Comparison of ENCODE assay signal across 10 cellular contexts in the genomic region with DNA sequence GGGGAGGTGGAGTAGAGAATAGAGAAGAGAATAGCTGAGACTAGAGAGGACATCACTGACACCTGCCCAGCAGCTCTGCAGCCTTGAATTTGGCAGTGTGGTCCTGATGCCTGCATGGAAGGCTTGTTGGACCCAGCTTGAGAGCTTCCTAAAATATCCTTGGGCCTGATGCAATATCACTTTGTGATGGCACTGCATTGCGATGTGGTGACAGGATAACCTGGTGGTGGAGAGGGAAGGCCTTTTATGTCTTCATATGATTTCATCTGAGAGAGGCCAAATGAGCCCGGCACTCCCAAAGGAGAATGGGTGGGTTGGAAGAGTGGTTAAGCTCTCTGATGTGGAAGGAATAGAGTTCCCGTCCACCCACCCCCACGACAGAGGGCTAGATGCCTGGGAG.
A peak's percentile ranks its signal among the peaks of the same experiment; 100 is the strongest.
DNase-seq lines count a peak whose midpoint lies in the region; ATAC-seq, FAIRE-seq and TF ChIP-seq lines count a peak whose summit lies in the region.
"Had no signal": no experiment of that assay in that cellular context is flagged by ENCODE, and none has a peak within 500 bp of the region (broad histone marks: within the 10 kb centered on the region; RNA-seq: fewer than 3 reads in every experiment).

No MANE protein-coding gene starts in this region.

- peak overlapping the region; percentile 100 for H3K27ac Mint-ChIP-seq in nephron progenitor cell

- H3K4me3 Mint-ChIP-seq in nephron progenitor cell, result peak overlapping the region; percentile 55

- peak overlapping the region; percentile 91 for H3K27ac ChIP-seq in KMS-11
- H3K27ac ChIP-seq in cingulate gyrus (ENCODE audit: low read depth, low read length), result peak overlapping the region; percentile 96

- H3K79me2 ChIP-seq in KMS-11 (ENCODE audit: insufficient read depth, low read depth), result no peaks in the 10 kb centered on the region; the same call in 1 of the 2 replicates

- H3K4me3 ChIP-seq in AG09309 (ENCODE audit: control insufficient read depth, low read depth, low read length) (no peak overlapping the region), KMS-11 (IDR thresholded peaks at IDR 0.05; ENCODE audit: insufficient read depth, low read depth, low read length) (no peak overlapping the region)

- peaks cover 82% of the 10 kb centered on the region for H3K4me1 Mint-ChIP-seq in nephron progenitor cell

- peak overlapping the region; percentile 78 for H3K9ac ChIP-seq in KMS-11

- no peak for ATAC-seq in GM19035 (IDR thresholded peaks at IDR 0.05; ENCODE audit: unreplicated experiment)
- no peak for ATAC-seq in GM21526 (IDR thresholded peaks at IDR 0.05; ENCODE audit: low FRiP score, unreplicated experiment)
- ATAC-seq: esophagus mucosa had no signal

- H2AFZ ChIP-seq in KMS-11 (ENCODE audit: low read depth), result peak overlapping the region; percentile 39; the same call in 1 of the 2 replicates

- H4K20me1 ChIP-seq in KMS-11 (ENCODE audit: insufficient read depth), result no peaks in the 10 kb centered on the region

- H3K27me3 ChIP-seq in KMS-11 (ENCODE audit: insufficient read depth, low read depth), result no peaks in the 10 kb centered on the region

- H3K9me3 Mint-ChIP-seq in nephron progenitor cell, result peaks cover 4% of the 10 kb centered on the region

- TF ChIP-seq CTCF in AG09309 (IDR thresholded peaks at IDR 0.05; ENCODE audit: control insufficient read depth, insufficient read depth, low read depth, low read length, missing control alignments) (no peak), KMS-11 (conservative IDR thresholded peaks at IDR 0.05; ENCODE audit: low read depth, low read length) (no peak), nephron progenitor cell (IDR thresholded peaks at IDR 0.05) (no peak)

- DNase-seq in AG09309 (ENCODE audit: low read depth) (peak; percentile 11), nephron progenitor cell (no peak), HK-2 (ENCODE audit: unreplicated experiment) (no peak), urothelium cell line (ENCODE audit: low spot score) (no peak)
- DNase-seq: PC-3 had no signal

- no peaks in the 10 kb centered on the region for H3K27me3 Mint-ChIP-seq in nephron progenitor cell (ENCODE audit: low read depth, poor library complexity)

- peak overlapping the region; percentile 95 for H3K4me2 ChIP-seq in KMS-11

- no peak for FAIRE-seq in urothelium cell line (lab: Jason Lieb, UNC)

- no peaks in the 10 kb centered on the region for H3K36me3 ChIP-seq in KMS-11 (ENCODE audit: insufficient read depth)

- H3K36me3 Mint-ChIP-seq in nephron progenitor cell (ENCODE audit: low read depth), result no peaks in the 10 kb centered on the region

- peaks cover 41% of the 10 kb centered on the region for H3K4me1 ChIP-seq in KMS-11 (ENCODE audit: low read depth, poor library complexity, severe bottlenecking)
